Comparison of ENCODE assay signal across 24 cellular contexts in genomic region chr16:19705843-19706242, GRCh38. TPM values are rescaled to one million over a fixed set of nuclear protein-coding genes. Genes with fewer than 3 reads are reported as not detected.
DNase-seq lines count a peak whose midpoint lies in the region; ATAC-seq and TF ChIP-seq lines count a peak whose summit lies in the region.
"Had no signal": no experiment of that assay in that cellular context is flagged by ENCODE, and none has a peak within 500 bp of the region (broad histone marks: within the 10 kb centered on the region; RNA-seq: fewer than 3 reads in every experiment).

No MANE protein-coding gene starts in this region.

- H3K9me3 Mint-ChIP-seq in endothelial cell (ENCODE audit: unreplicated experiment), result no peaks in the 10 kb centered on the region
- H3K9me3 Mint-ChIP-seq: activated naive CD4-positive, alpha-beta T cell treated with anti-CD3 and anti-CD28 coated beads, Interleukin-2, amount 10 ng/mL, durations not matched to agents 7 days and 5 days; activated T-cell treated with anti-CD3 and anti-CD28 coated beads, Interleukin-2, amount 50 U/mL, for 72 hours; neural crest cell had no signal

- H3K79me2 ChIP-seq in parathyroid adenoma, result peaks cover 19% of the 10 kb centered on the region

- H3K27me3 ChIP-seq in parathyroid adenoma (ENCODE audit: control insufficient read depth, insufficient read depth, low read length), result no peaks in the 10 kb centered on the region
- no peaks in the 10 kb centered on the region for H3K27me3 ChIP-seq in vagina

- H3K27ac Mint-ChIP-seq in endothelial cell (ENCODE audit: unreplicated experiment), result peak overlapping the region; percentile 72
- H3K27ac Mint-ChIP-seq: activated naive CD4-positive, alpha-beta T cell treated with anti-CD3 and anti-CD28 coated beads, Interleukin-2, amount 10 ng/mL, durations not matched to agents 7 days and 5 days; activated T-cell treated with anti-CD3 and anti-CD28 coated beads, Interleukin-2, amount 50 U/mL, for 72 hours; T-helper 17 cell had no signal

- ATAC-seq in left ventricle myocardium superior (peak; percentile 12), Right ventricle myocardium inferior (no peak), HG02798 (IDR thresholded peaks at IDR 0.05; ENCODE audit: poor library complexity, unreplicated experiment) (no peak)
- ATAC-seq: activated T-cell treated with anti-CD3 and anti-CD28 coated beads, Interleukin-2, amount 50 U/mL, for 72 hours; T-helper 17 cell had no signal

- no peak for TF ChIP-seq CTCF in endothelial cell (IDR thresholded peaks at IDR 0.05; ENCODE audit: unreplicated experiment)
- no peak for TF ChIP-seq CTCF in parathyroid adenoma (IDR thresholded peaks at IDR 0.05)
- TF ChIP-seq CTCF in vagina (IDR thresholded peaks at IDR 0.05), result no peak

- H3K27me3 Mint-ChIP-seq in endothelial cell (ENCODE audit: unreplicated experiment), result peaks cover 9% of the 10 kb centered on the region
- H3K27me3 Mint-ChIP-seq: activated naive CD4-positive, alpha-beta T cell treated with anti-CD3 and anti-CD28 coated beads, Interleukin-2, amount 10 ng/mL, durations not matched to agents 7 days and 5 days; T-helper 17 cell had no signal

- no peak for DNase-seq in left ventricle myocardium superior
- DNase-seq in Right ventricle myocardium inferior (ENCODE audit: missing footprints), result no peak
- no peak for DNase-seq in endothelial cell (ENCODE audit: low spot score)
- DNase-seq in vagina (ENCODE audit: extremely low spot score in 2 of 2), result no peak
- no peak for DNase-seq in DMS 273 treated with DMSO at 0.1 percent for 48 hours (lab: John Stamatoyannopoulos, UW)
- DNase-seq in SKM-1 treated with dmso at 0.1 percent for 144 hours (lab: John Stamatoyannopoulos, UW; ENCODE audit: unreplicated experiment), result no peak
- DNase-seq: ACHN; activated CD4-positive, alpha-beta T cell treated with anti-CD3 and anti-CD28 coated beads for 48 hours; activated naive CD4-positive, alpha-beta T cell treated with anti-CD3 and anti-CD28 coated beads, Interleukin-2, amount 10 ng/mL, durations not matched to agents 7 days and 5 days; activated T-cell treated with anti-CD3 and anti-CD28 coated beads, Interleukin-2, amount 50 U/mL, for 72 hours; effector CD8-positive, alpha-beta T cell; erythroblast; foreskin melanocyte; GDM1; hypothalamus; KBM-7; NCI-H1436; NCI-H2107; NCI-H446 treated with DMSO at 0.1 percent for 48 hours; T-helper 17 cell had no signal

- peaks cover 27% of the 10 kb centered on the region for H3K4me1 Mint-ChIP-seq in endothelial cell (ENCODE audit: unreplicated experiment)
- H3K4me1 Mint-ChIP-seq: activated naive CD4-positive, alpha-beta T cell treated with anti-CD3 and anti-CD28 coated beads, Interleukin-2, amount 10 ng/mL, durations not matched to agents 7 days and 5 days had no signal

- H3K4me2 ChIP-seq in parathyroid adenoma (ENCODE audit: low read length), result no peak overlapping the region

- H3K36me3 Mint-ChIP-seq in endothelial cell (ENCODE audit: low read depth, unreplicated experiment), result peaks cover 50% of the 10 kb centered on the region

- intact Hi-C loops in left ventricle myocardium superior (cut with micrococcal nuclease) (no loop called here), Right ventricle myocardium inferior (cut with DNase I) (no loop called here), vagina (cut with DNase I) (no loop called here)

- H2AFZ ChIP-seq in parathyroid adenoma, result no peak overlapping the region

- peak overlapping the region; percentile 70 for H3K4me3 Mint-ChIP-seq in endothelial cell (ENCODE audit: unreplicated experiment)
- H3K4me3 Mint-ChIP-seq: activated naive CD4-positive, alpha-beta T cell treated with anti-CD3 and anti-CD28 coated beads, Interleukin-2, amount 10 ng/mL, durations not matched to agents 7 days and 5 days; activated T-cell treated with anti-CD3 and anti-CD28 coated beads, Interleukin-2, amount 50 U/mL, for 72 hours; neural crest cell; T-helper 17 cell had no signal

- no peaks in the 10 kb centered on the region for H3K9me3 ChIP-seq in parathyroid adenoma (ENCODE audit: control insufficient read depth, low read length)
- no peaks in the 10 kb centered on the region for H3K9me3 ChIP-seq in vagina

- no peaks in the 10 kb centered on the region for H3K36me3 ChIP-seq in parathyroid adenoma (ENCODE audit: control insufficient read depth, insufficient read depth, low read length)
- peaks cover 0 to 48% of the 10 kb centered on the region in 2 donors for H3K36me3 ChIP-seq in vagina

- no peak overlapping the region for H3K9ac ChIP-seq in parathyroid adenoma

- H3K4me3 ChIP-seq in parathyroid adenoma (ENCODE audit: low read depth, low read length), result no peak overlapping the region
- no peak overlapping the region for H3K4me3 ChIP-seq in vagina
- H3K4me3 ChIP-seq: skin epidermis had no signal

- H3K4me1 ChIP-seq in parathyroid adenoma, result peaks cover 43% of the 10 kb centered on the region
- H3K4me1 ChIP-seq in vagina, result peaks cover 26% of the 10 kb centered on the region

- no peak for TF ChIP-seq POLR2A in vagina (IDR thresholded peaks at IDR 0.05)

- H3K27ac ChIP-seq in parathyroid adenoma (peak overlapping the region; percentile 62), vagina (peak overlapping the region; percentile 89)

RNA-seq across cellular contexts. Expression of gene KNOP1, which starts 12.2 kb away (rescaled TPM):
- total RNA-seq in left ventricle myocardium superior, result 9.0 TPM
- 8.4 TPM for total RNA-seq in Right ventricle myocardium inferior
- 36.6 TPM for total RNA-seq in endothelial cell (ENCODE audit: unreplicated experiment)
- total RNA-seq in vagina, result 7.9 TPM

RNA-seq across cellular contexts. Expression of gene IQCK, which starts 12.2 kb away (rescaled TPM):
- total RNA-seq in left ventricle myocardium superior (6.5 TPM), Right ventricle myocardium inferior (5.2 TPM), endothelial cell (ENCODE audit: unreplicated experiment) (18.6 TPM), vagina (19.2 TPM)
